Comparison of ENCODE assay signal across 23 cellular contexts in the genomic region with DNA sequence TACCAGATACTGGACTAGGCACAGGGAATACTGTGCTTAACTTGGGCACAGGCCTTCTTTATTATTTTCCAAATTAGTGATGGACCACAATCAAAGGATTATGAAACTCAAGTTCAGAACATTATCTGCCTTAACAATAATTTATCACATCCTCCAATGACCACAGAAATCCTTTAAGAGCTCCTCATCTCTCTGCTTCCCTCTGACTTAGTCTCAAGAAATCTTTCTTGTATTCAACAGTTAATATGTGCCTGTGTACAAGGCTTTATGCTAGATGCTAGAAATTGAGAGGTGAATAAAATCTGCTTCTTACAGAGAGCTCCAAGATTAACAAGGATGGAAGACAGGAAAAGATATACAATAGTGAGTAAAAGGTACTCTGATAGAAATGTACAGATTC. TPM values are rescaled to one million over a fixed set of nuclear protein-coding genes. Genes with fewer than 3 reads are reported as not detected.
DNase-seq lines count a peak whose midpoint lies in the region; ATAC-seq and TF ChIP-seq lines count a peak whose summit lies in the region.
"Had no signal": no experiment of that assay in that cellular context is flagged by ENCODE, and none has a peak within 500 bp of the region (broad histone marks: within the 10 kb centered on the region; RNA-seq: fewer than 3 reads in every experiment).

No MANE protein-coding gene starts in this region.

- peak; percentile 32; the same call in 1 of the 2 replicates for ATAC-seq in PC-3
- no peak for ATAC-seq in GM18867 (IDR thresholded peaks at IDR 0.05; ENCODE audit: unreplicated experiment)
- ATAC-seq in GM19035 (IDR thresholded peaks at IDR 0.05; ENCODE audit: unreplicated experiment): no peak
- ATAC-seq: activated CD8-positive, alpha-beta T cell treated with anti-CD3 and anti-CD28 coated beads, Interleukin-2, amount 10 ng/mL, durations not matched to agents 7 days and 5 days; naive thymus-derived CD8-positive, alpha-beta T cell; T-helper 17 cell had no signal

- H3K27ac ChIP-seq in PC-3 (ENCODE audit: low read length) (no peak overlapping the region), fibroblast of lung (ENCODE audit: insufficient read depth, low read length) (no peak overlapping the region), endodermal cell (ENCODE audit: low read depth, low read length) (no peak overlapping the region)
- H3K27ac ChIP-seq: esophagus squamous epithelium, lower lobe of right lung, SJSA1, stomach had no signal

- no peaks in the 10 kb centered on the region for H3K9me3 ChIP-seq in PC-3 (ENCODE audit: low read length)
- H3K9me3 ChIP-seq in fibroblast of lung (ENCODE audit: control insufficient read depth, insufficient read depth, low read depth, low read length): no peaks in the 10 kb centered on the region
- no peaks in the 10 kb centered on the region for H3K9me3 ChIP-seq in skeletal muscle satellite cell (replicated peaks; ENCODE audit: low read length)
- H3K9me3 ChIP-seq in endodermal cell (ENCODE audit: control insufficient read depth, low read length): no peaks in the 10 kb centered on the region
- H3K9me3 ChIP-seq: Caco-2, esophagus squamous epithelium, lower lobe of right lung, SJSA1, stomach, transverse colon had no signal

- CTCF ChIA-PET in PC-3 (lab: Charles Lee): no interaction called here

- H3K4me3 ChIP-seq in PC-3 (ENCODE audit: low read length) (no peak overlapping the region), fibroblast of lung (replicated peaks in 1 of 4; ENCODE audit: control extremely low read depth in 1 of 4, insufficient read depth in 1 of 4, low read depth in 3 of 4, low read length in 4 of 4) (no peak overlapping the region), skeletal muscle satellite cell (ENCODE audit: low read length) (no peak overlapping the region), endodermal cell (ENCODE audit: low read length) (no peak overlapping the region)
- H3K4me3 ChIP-seq: esophagus squamous epithelium, lower lobe of right lung, SJSA1, stomach, transverse colon had no signal

- DNase-seq in ELR (ENCODE audit: low read depth) (peak; percentile 57), PC-3 (no peak), fibroblast of lung (ENCODE audit: low read depth in 2 of 2) (peak in 1 of 2 donors; percentile 48), endodermal cell (no peak)
- DNase-seq: activated CD4-positive, CD25-positive, alpha-beta regulatory T cell treated with anti-CD3 and anti-CD28 coated beads, Interleukin-2, amount 50 U/mL, for 72 hours; activated CD8-positive, alpha-beta T cell treated with anti-CD3 and anti-CD28 coated beads, Interleukin-2, amount 10 ng/mL, durations not matched to agents 7 days and 5 days; C1 segment of cervical spinal cord; esophagus squamous epithelium; kidney; naive thymus-derived CD8-positive, alpha-beta T cell; NCI-H69; nucleus accumbens; T-helper 17 cell; transverse colon had no signal

- H3K9ac ChIP-seq in PC-3 (ENCODE audit: low read length): no peak overlapping the region
- no peak overlapping the region for H3K9ac ChIP-seq in fibroblast of lung (ENCODE audit: insufficient read depth, low read length)
- H3K9ac ChIP-seq in skeletal muscle satellite cell (ENCODE audit: low read depth, low read length): no peak overlapping the region
- H3K9ac ChIP-seq in endodermal cell (ENCODE audit: extremely low read depth, low read length, poor library complexity, severe bottlenecking): no peak overlapping the region

- no peaks in the 10 kb centered on the region for H3K4me1 Mint-ChIP-seq in endodermal cell

- POLR2A ChIA-PET in PC-3 (lab: Charles Lee; ENCODE audit: unreplicated experiment): no interaction called here

- no peaks in the 10 kb centered on the region for H3K9me2 ChIP-seq in PC-3 (replicated peaks; ENCODE audit: low read length)

- BruUV-seq in PC-3 (replicated peaks; lab: Mats Ljungman, UMichigan): no TSS peak

- H3K4me3 Mint-ChIP-seq in endodermal cell: no peak overlapping the region
- H3K4me3 Mint-ChIP-seq: activated CD8-positive, alpha-beta T cell treated with anti-CD3 and anti-CD28 coated beads, Interleukin-2, amount 10 ng/mL, durations not matched to agents 7 days and 5 days; activated naive CD4-positive, alpha-beta T cell treated with anti-CD3 and anti-CD28 coated beads, Interleukin-2, amount 50 U/mL, for 24 hours; naive thymus-derived CD8-positive, alpha-beta T cell; T-helper 17 cell had no signal

- no peaks in the 10 kb centered on the region for H3K27me3 ChIP-seq in PC-3 (ENCODE audit: low read length)
- no peaks in the 10 kb centered on the region for H3K27me3 ChIP-seq in fibroblast of lung (ENCODE audit: control insufficient read depth, insufficient read depth, low read length)
- H3K27me3 ChIP-seq in skeletal muscle satellite cell (ENCODE audit: control insufficient read depth, insufficient read depth, low read length): no peaks in the 10 kb centered on the region
- H3K27me3 ChIP-seq in endodermal cell (ENCODE audit: control insufficient read depth, insufficient read depth, low read length, poor library complexity, severe bottlenecking): peaks cover 62% of the 10 kb centered on the region
- H3K27me3 ChIP-seq: SJSA1, stomach, transverse colon had no signal

- intact Hi-C loops in PC-3 (cut with micrococcal nuclease): loop anchor here (5.0 kb wide), 1 partner anchor 57 kb away; no protein-coding TSS in a partner anchor

- H3K4me1 ChIP-seq in PC-3 (ENCODE audit: insufficient read depth, low read length) (peaks cover 25% of the 10 kb centered on the region), fibroblast of lung (ENCODE audit: control insufficient read depth, extremely low read depth, insufficient read depth, low read length) (peaks cover 12% of the 10 kb centered on the region), skeletal muscle satellite cell (ENCODE audit: control insufficient read depth, insufficient read depth, low read length) (peaks cover 14% of the 10 kb centered on the region), endodermal cell (ENCODE audit: control insufficient read depth, insufficient read depth, low read length) (peaks cover 5% of the 10 kb centered on the region)

- no peak overlapping the region for H3K27ac Mint-ChIP-seq in endodermal cell
- H3K27ac Mint-ChIP-seq: activated CD8-positive, alpha-beta T cell treated with anti-CD3 and anti-CD28 coated beads, Interleukin-2, amount 10 ng/mL, durations not matched to agents 7 days and 5 days; activated naive CD4-positive, alpha-beta T cell treated with anti-CD3 and anti-CD28 coated beads, Interleukin-2, amount 50 U/mL, for 24 hours; activated T-helper 2 cell treated with anti-CD3 and anti-CD28 coated beads, Interferon-gamma antibody, Interleukin-2, Interleukin-4, amounts not matched to agents 10 μg/mL and 5 μg/mL and 100 μg/mL, durations not matched to agents 14 hours and 24 hours and 36 hours; naive thymus-derived CD8-positive, alpha-beta T cell; T-helper 17 cell had no signal

- no peaks in the 10 kb centered on the region for H3K36me3 ChIP-seq in PC-3 (ENCODE audit: low read depth, low read length)
- H3K36me3 ChIP-seq in fibroblast of lung (ENCODE audit: control insufficient read depth, insufficient read depth, low read length): no peaks in the 10 kb centered on the region
- H3K36me3 ChIP-seq in skeletal muscle satellite cell (ENCODE audit: insufficient read depth, low read length): no peaks in the 10 kb centered on the region
- H3K36me3 ChIP-seq in endodermal cell (ENCODE audit: control insufficient read depth, insufficient read depth, low read length): no peaks in the 10 kb centered on the region
- H3K36me3 ChIP-seq: esophagus squamous epithelium, lower lobe of right lung, SJSA1, stomach, transverse colon had no signal

- no peaks in the 10 kb centered on the region for H3K36me3 Mint-ChIP-seq in endodermal cell (ENCODE audit: low read depth)
- H3K36me3 Mint-ChIP-seq: activated naive CD4-positive, alpha-beta T cell treated with anti-CD3 and anti-CD28 coated beads, Interleukin-2, amount 50 U/mL, for 24 hours; naive thymus-derived CD8-positive, alpha-beta T cell had no signal

- H3K4me2 ChIP-seq in PC-3 (ENCODE audit: low read length) (peak overlapping the region; percentile 17), fibroblast of lung (ENCODE audit: extremely low read depth, insufficient read depth, low read length) (peak overlapping the region; percentile 1), skeletal muscle satellite cell (ENCODE audit: low read length) (peak overlapping the region; percentile 14)

- no peak for TF ChIP-seq CTCF in PC-3 (conservative IDR thresholded peaks at IDR 0.05; ENCODE audit: low read depth, low read length)
- TF ChIP-seq CTCF in fibroblast of lung (conservative IDR thresholded peaks at IDR 0.05 in 1 of 2, IDR thresholded peaks at IDR 0.05 in 1 of 2; ENCODE audit: low read depth in 1 of 2, low read length in 2 of 2): no peak
- TF ChIP-seq CTCF in endodermal cell (conservative IDR thresholded peaks at IDR 0.05): no peak

- no peaks in the 10 kb centered on the region for H3F3A ChIP-seq in PC-3 (ENCODE audit: low read length, unreplicated experiment)

- H4K20me1 ChIP-seq in PC-3 (ENCODE audit: low read length) (no peaks in the 10 kb centered on the region), fibroblast of lung (ENCODE audit: control insufficient read depth, extremely low read depth, insufficient read depth, low read length) (no peaks in the 10 kb centered on the region)

- H3K9me3 Mint-ChIP-seq in endodermal cell: no peaks in the 10 kb centered on the region
- H3K9me3 Mint-ChIP-seq: activated naive CD4-positive, alpha-beta T cell treated with anti-CD3 and anti-CD28 coated beads, Interleukin-2, amount 50 U/mL, for 24 hours; activated T-helper 2 cell treated with anti-CD3 and anti-CD28 coated beads, Interferon-gamma antibody, Interleukin-2, Interleukin-4, amounts not matched to agents 10 μg/mL and 5 μg/mL and 100 μg/mL, durations not matched to agents 14 hours and 24 hours and 36 hours; naive thymus-derived CD8-positive, alpha-beta T cell had no signal

- H3K27me3 Mint-ChIP-seq in endodermal cell (ENCODE audit: insufficient read depth): peaks cover 6% of the 10 kb centered on the region
- H3K27me3 Mint-ChIP-seq: activated naive CD4-positive, alpha-beta T cell treated with anti-CD3 and anti-CD28 coated beads, Interleukin-2, amount 50 U/mL, for 24 hours; T-helper 17 cell had no signal

- no peaks in the 10 kb centered on the region for H3K79me2 ChIP-seq in PC-3 (ENCODE audit: low read length)
- H3K79me2 ChIP-seq in fibroblast of lung (ENCODE audit: control insufficient read depth, insufficient read depth, low read length): no peaks in the 10 kb centered on the region

- H2AFZ ChIP-seq in PC-3 (ENCODE audit: low read length): 0 out of 2 replicates have a peak overlapping the region, but pooled peaks have one; percentile 18
- H2AFZ ChIP-seq in fibroblast of lung (ENCODE audit: low read length): no peak overlapping the region

RNA-seq across cellular contexts. Expression of a gene that starts 55.3 kb away (rescaled TPM):
- total RNA-seq in PC-3 (2014; rRNA removed) (15.4 and 25.0 TPM in 2 replicates), fibroblast of lung (13.4 and 15.7 TPM in 2 replicates), endodermal cell (10 to 100 TPM; 54.0 to 58.1 TPM)
- polyA plus RNA-seq in fibroblast of lung: 14.0 and 14.5 TPM in 2 replicates
- 5.0 and 6.2 TPM in 2 replicates for polyA plus RNA-seq in fibroblast of lung (2012)
- 10.8 and 11.0 TPM in 2 replicates for polyA minus RNA-seq in fibroblast of lung (ENCODE audit: low replicate concordance)
- total RNA-seq in skeletal muscle satellite cell (2012; rRNA removed): 10.9 and 13.3 TPM in 2 replicates
- polyA plus RNA-seq in endodermal cell (2013, experiment 1 of 2): 34.2 TPM
- 35.0 TPM for polyA plus RNA-seq in endodermal cell (2013, experiment 2 of 2)
